8 cellular contexts compared by ENCODE assay signal in the genomic region with DNA sequence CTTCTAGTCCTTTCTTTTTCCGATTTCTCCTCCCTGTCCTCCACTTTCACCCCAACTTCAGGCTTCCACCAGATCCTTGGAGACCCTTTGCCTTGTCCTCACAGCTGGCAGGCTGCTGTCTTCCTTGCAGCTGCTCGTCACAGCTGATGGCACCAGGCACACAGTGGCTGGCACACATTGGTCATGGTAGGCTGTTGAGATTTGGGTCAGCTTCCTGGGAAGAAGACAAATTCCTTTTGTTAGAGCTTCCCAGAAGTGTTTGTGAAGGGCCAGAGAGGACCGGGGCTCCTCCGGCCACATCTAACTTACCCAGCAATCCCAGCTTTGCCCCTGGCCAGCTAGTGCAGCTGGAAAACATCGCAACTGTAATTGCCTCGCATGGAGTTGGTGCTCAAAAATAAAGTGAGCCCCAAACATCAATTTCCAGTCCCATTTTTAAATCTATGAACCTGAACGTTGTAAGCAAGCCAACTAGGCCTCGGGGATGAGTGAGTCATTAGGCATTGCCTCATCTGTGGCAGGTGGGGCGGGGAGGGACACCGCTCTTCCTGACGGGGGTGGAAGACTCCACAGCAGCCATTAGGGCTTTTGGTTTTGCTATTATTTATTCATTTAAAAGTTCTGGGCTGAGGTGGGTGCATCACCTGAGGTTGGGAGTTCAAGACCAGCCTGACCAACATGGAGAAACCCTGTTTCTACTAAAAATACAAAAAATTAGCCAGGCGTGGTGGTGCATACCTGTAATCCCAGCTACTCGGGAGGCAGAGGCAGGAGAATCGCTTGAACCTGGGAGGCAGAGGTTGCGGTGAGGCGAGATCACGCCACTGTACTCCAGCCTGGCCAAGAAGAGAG. TPM values are rescaled to one million over a fixed set of nuclear protein-coding genes. Genes with fewer than 3 reads are reported as not detected.
DNase-seq lines count a peak whose midpoint lies in the region; ATAC-seq and TF ChIP-seq lines count a peak whose summit lies in the region.

No MANE protein-coding gene starts in this region.

- no peaks in the 10 kb centered on the region; the same call in 1 of the 2 replicates for H3K36me3 ChIP-seq in OCI-LY1 (ENCODE audit: insufficient read depth, low read length)
- no peaks in the 10 kb centered on the region for H3K36me3 ChIP-seq in fibroblast of lung (ENCODE audit: control insufficient read depth, insufficient read depth, low read length)
- no peaks in the 10 kb centered on the region for H3K36me3 ChIP-seq in ovary

- DNase-seq in DMS 273 (lab: John Stamatoyannopoulos, UW; ENCODE audit: unreplicated experiment) (peak; percentile 82), fibroblast of lung (ENCODE audit: low read depth in 2 of 2) (peak; percentile 85 to 94), ovary (peak in 4 of 5 donors; percentile 46 to 81 (median 62)), D341Med (ENCODE audit: low spot score) (no peak), activated gamma-delta T cell treated with Interleukin-2 at 50 U/mL for 16 hours (no peak)
- DNase-seq in stimulated activated CD4-positive, alpha-beta T cell treated with anti-CD3 and anti-CD28 coated beads, Interleukin-15, amount 100 ng/mL, for 24 hours = no peak

- intact Hi-C loops in ovary (cut with DNase I) = loop anchor here in 2 of 4 donors (5.0 to 10.0 kb wide), 2 partner anchors 40 to 82 kb away; no protein-coding TSS in a partner anchor

- H3K27me3 ChIP-seq in OCI-LY1 (ENCODE audit: insufficient read depth, low read length) (no peaks in the 10 kb centered on the region), fibroblast of lung (ENCODE audit: control insufficient read depth, insufficient read depth, low read length) (no peaks in the 10 kb centered on the region), ovary (no peaks in the 10 kb centered on the region)

- peak overlapping the region; percentile 21 for H3K27ac ChIP-seq in OCI-LY1 (ENCODE audit: low read depth, low read length, poor library complexity, severe bottlenecking)
- peak overlapping the region; percentile 95 for H3K27ac ChIP-seq in fibroblast of lung (ENCODE audit: insufficient read depth, low read length)
- H3K27ac ChIP-seq in ovary = peak overlapping the region; percentile 25 to 32

- no peak for ATAC-seq in HG02938 (IDR thresholded peaks at IDR 0.05; ENCODE audit: unreplicated experiment)

- TF ChIP-seq CTCF in OCI-LY1 (IDR thresholded peaks at IDR 0.05; ENCODE audit: low read length) (no peak), fibroblast of lung (conservative IDR thresholded peaks at IDR 0.05 in 1 of 2, IDR thresholded peaks at IDR 0.05 in 1 of 2; ENCODE audit: low read depth in 1 of 2, low read length in 2 of 2) (no peak), ovary (IDR thresholded peaks at IDR 0.05) (no peak)

- H2AFZ ChIP-seq in OCI-LY1 (ENCODE audit: low read length) = no peak overlapping the region
- H2AFZ ChIP-seq in fibroblast of lung (ENCODE audit: low read length) = no peak overlapping the region

- TF ChIP-seq EP300 in ovary (IDR thresholded peaks at IDR 0.05) = no peak

- 59 to 83% (median 72%) methylated on average over 17 of the region's 17 CpGs for WGBS in ovary, 3 donors

- peaks cover 40% of the 10 kb centered on the region for H3K4me1 ChIP-seq in OCI-LY1 (ENCODE audit: insufficient read depth, low read length, severe bottlenecking)
- H3K4me1 ChIP-seq in fibroblast of lung (ENCODE audit: control insufficient read depth, extremely low read depth, insufficient read depth, low read length) = peaks cover 24% of the 10 kb centered on the region
- H3K4me1 ChIP-seq in ovary (ENCODE audit: insufficient read depth) = peaks cover 16% of the 10 kb centered on the region

- no peaks in the 10 kb centered on the region for H3K9me2 ChIP-seq in OCI-LY1 (ENCODE audit: low read depth, low read length)

- H4K20me1 ChIP-seq in OCI-LY1 (ENCODE audit: insufficient read depth, low read length) = no peaks in the 10 kb centered on the region
- H4K20me1 ChIP-seq in fibroblast of lung (ENCODE audit: control insufficient read depth, extremely low read depth, insufficient read depth, low read length) = no peaks in the 10 kb centered on the region

- H3K4me3 ChIP-seq in OCI-LY1 (ENCODE audit: low read depth, low read length, poor library complexity, severe bottlenecking) = no peak overlapping the region
- H3K4me3 ChIP-seq in fibroblast of lung (replicated peaks in 1 of 4; ENCODE audit: control extremely low read depth in 1 of 4, insufficient read depth in 1 of 4, low read depth in 3 of 4, low read length in 4 of 4) = no peak overlapping the region
- H3K4me3 ChIP-seq in ovary = no peak overlapping the region

- H3K4me2 ChIP-seq in OCI-LY1 (ENCODE audit: low read length) = no peak overlapping the region
- peak overlapping the region; percentile 47 for H3K4me2 ChIP-seq in fibroblast of lung (ENCODE audit: extremely low read depth, insufficient read depth, low read length)

- TF ChIP-seq POLR2A in ovary (IDR thresholded peaks at IDR 0.05) = no peak

- H3K9me3 ChIP-seq in OCI-LY1 (ENCODE audit: low read length) (peaks cover 26% of the 10 kb centered on the region; the same call in 1 of the 2 replicates), fibroblast of lung (ENCODE audit: control insufficient read depth, insufficient read depth, low read depth, low read length) (no peaks in the 10 kb centered on the region), ovary (no peaks in the 10 kb centered on the region)

- no peaks in the 10 kb centered on the region for H3F3A ChIP-seq in OCI-LY1 (ENCODE audit: insufficient read depth, low read length)

- H3K79me2 ChIP-seq in OCI-LY1 (ENCODE audit: insufficient read depth, low read length) (no peaks in the 10 kb centered on the region), fibroblast of lung (ENCODE audit: control insufficient read depth, insufficient read depth, low read length) (no peaks in the 10 kb centered on the region)

- H3K9ac ChIP-seq in OCI-LY1 (ENCODE audit: low read length) (no peak overlapping the region), fibroblast of lung (ENCODE audit: insufficient read depth, low read length) (peak overlapping the region; percentile 56)

RNA-seq across cellular contexts. Expression of a gene that starts 12.4 kb away (rescaled TPM):
- not detected in 2 replicates for total RNA-seq in fibroblast of lung
- not detected in 2 replicates for polyA plus RNA-seq in fibroblast of lung
- polyA plus RNA-seq in fibroblast of lung (2012) = 0.09 and 0.31 TPM in 2 replicates
- not detected in 2 replicates for polyA minus RNA-seq in fibroblast of lung (ENCODE audit: low replicate concordance)
- total RNA-seq in ovary = not detected
- not detected for polyA plus RNA-seq in ovary

RNA-seq across cellular contexts. Expression of a gene that starts 23.3 kb away (rescaled TPM):
- under 0.01 TPM in 1 of 2 replicates, not detected in the other for total RNA-seq in fibroblast of lung
- 0.12 TPM in 1 of 2 replicates, not detected in the other for polyA plus RNA-seq in fibroblast of lung
- polyA plus RNA-seq in fibroblast of lung (2012) = 0.18 and 0.19 TPM in 2 replicates
- not detected in 2 replicates for polyA minus RNA-seq in fibroblast of lung (ENCODE audit: low replicate concordance)
- 10 to 100 TPM in 2 of 7 donors, 1 to 10 TPM in 3, not detected in 2; 1.3 to 32.4 (median 5.5) TPM for total RNA-seq in ovary
- polyA plus RNA-seq in ovary = under 1 TPM; 0.31 to 0.35 TPM

Comparison
In these comparisons a context has a peak if more than half of its experiments do, and no peak if none do; other contexts are left out.
1. DNase-seq: peak in DMS 273 (single experiment), fibroblast of lung (2 of 2) and ovary (4 of 5); none in D341Med (single experiment), stimulated activated CD4-positive, alpha-beta T cell treated with anti-CD3 and anti-CD28 coated beads, Interleukin-15, amount 100 ng/mL, for 24 hours (single experiment) and activated gamma-delta T cell treated with Interleukin-2 at 50 U/mL for 16 hours (single experiment).
2. H3K27ac ChIP-seq: peak in every context shown above with its lines; median percentile 95 in fibroblast of lung; 28 in ovary; 21 in OCI-LY1.